ENCODE assay signal across 2 cellular contexts in the genomic region with DNA sequence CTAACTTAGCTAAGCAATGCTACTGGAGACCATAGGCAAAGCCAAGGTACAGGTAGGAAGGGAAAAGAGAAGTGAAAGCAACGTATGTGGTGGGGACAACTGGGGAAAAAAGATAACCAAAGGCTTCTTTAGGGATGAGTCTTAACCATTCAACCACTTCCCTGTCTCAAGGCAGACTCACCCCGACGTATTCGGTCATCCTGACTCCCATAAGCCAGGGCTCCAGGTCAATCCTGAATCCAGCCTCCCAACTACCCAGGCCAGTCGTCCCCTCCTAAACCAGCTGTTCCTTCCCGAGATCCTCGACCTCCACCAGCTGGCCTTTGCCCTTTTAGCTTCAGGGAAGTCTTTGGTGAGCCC.
TF ChIP-seq lines count a peak whose summit lies in the region.

No MANE protein-coding gene starts in this region.

TF ChIP-seq in GM12891, 5 proteins besides CTCF, POLR2A, EP300 and RAD21 (continued from another document):
- TF ChIP-seq PAX5 (IDR thresholded peaks at IDR 0.05; ENCODE audit: insufficient read depth, low read length, severe bottlenecking): no peak
- TF ChIP-seq TAF1 (IDR thresholded peaks at IDR 0.05; ENCODE audit: low read depth, low read length): no peak
- TF ChIP-seq POU2F2 (IDR thresholded peaks at IDR 0.05; ENCODE audit: low read depth, low read length): no peak
- no peak for TF ChIP-seq POLR2AphosphoS5 (IDR thresholded peaks at IDR 0.05; ENCODE audit: low read depth, low read length)

TF ChIP-seq in HCT116, 20 proteins besides CTCF, POLR2A, EP300 and RAD21:
- TF ChIP-seq CEBPB (IDR thresholded peaks at IDR 0.05; ENCODE audit: low read depth) (no peak), ZNF274 (IDR thresholded peaks at IDR 0.05; ENCODE audit: low read depth, low read length) (no peak), EZH2 (IDR thresholded peaks at IDR 0.05) (no peak), CBX3 (IDR thresholded peaks at IDR 0.05; ENCODE audit: low read depth) (no peak), EGR1 (IDR thresholded peaks at IDR 0.05; ENCODE audit: low read depth) (no peak)
